1 cellular context compared by ENCODE assay signal in genomic region chr3:25156526-25157075, GRCh38.
TF ChIP-seq lines count a peak whose summit lies in the region.

No MANE protein-coding gene starts in this region.

TF ChIP-seq in GM23338, 12 proteins besides CTCF, POLR2A, EP300 and RAD21 (continued from another document):
- TF ChIP-seq STAT1 (IDR thresholded peaks at IDR 0.05; ENCODE audit: unreplicated experiment) (no peak), JUNB (IDR thresholded peaks at IDR 0.05; ENCODE audit: unreplicated experiment) (no peak), ETS1 (IDR thresholded peaks at IDR 0.05) (no peak)
